Comparison of ENCODE assay signal across 16 cellular contexts in genomic region chr9:105242062-105242461, GRCh38. TPM values are rescaled to one million over a fixed set of nuclear protein-coding genes. Genes with fewer than 3 reads are reported as not detected.
DNase-seq lines count a peak whose midpoint lies in the region; ATAC-seq and TF ChIP-seq lines count a peak whose summit lies in the region.
"Had no signal": no experiment of that assay in that cellular context is flagged by ENCODE, and none has a peak within 500 bp of the region (broad histone marks: within the 10 kb centered on the region; RNA-seq: fewer than 3 reads in every experiment).

No MANE protein-coding gene starts in this region.

- POLR2A ChIA-PET in WTC11 (lab: Charles Lee) = no interaction called here

- H3K4me1 ChIP-seq in HAP-1 (peaks cover 29% of the 10 kb centered on the region), iPS-18a (ENCODE audit: control insufficient read depth, low read depth, low read length) (peaks cover 42% of the 10 kb centered on the region), smooth muscle cell (ENCODE audit: low read depth) (peaks cover 36% of the 10 kb centered on the region)

- CTCF ChIA-PET in WTC11 (lab: Charles Lee) = interaction anchor here (0.6 to 1.5 kb wide), 4 partner anchors 11 to 498 kb away, joined by 3 to 5 read pairs (median 3); no protein-coding TSS in a partner anchor

- DNase-seq in HAP-1 (ENCODE audit: low spot score in 2 of 2) (peak; percentile 64 to 76), WTC11 (ENCODE audit: low spot score) (no peak), smooth muscle cell (lab: John Stamatoyannopoulos, UW; ENCODE audit: unreplicated experiment) (no peak), cortex of kidney (lab: John Stamatoyannopoulos, UW) (no peak), GOT3 (lab: John Stamatoyannopoulos, UW) (no peak), amniotic stem cell (lab: John Stamatoyannopoulos, UW) (no peak)
- DNase-seq in stimulated activated naive CD8-positive, alpha-beta T cell treated with anti-CD3 and anti-CD28 coated beads, Interleukin-15, Interleukin-2, amounts not matched to agents 100 U/mL and 50 U/mL, for 24 hours = no peak
- DNase-seq: activated naive CD4-positive, alpha-beta T cell treated with Interleukin-2 at 50 U/mL for 16 hours; CD8-positive, alpha-beta memory T cell; GF-D8; midbrain; NCI-H2081; NK-92 treated with Interleukin-12 subunit alpha and Interleukin-12 subunit beta, amount 100 ng/mL, for 24 hours; stimulated activated CD4-positive, alpha-beta T cell treated with anti-CD3 and anti-CD28 coated beads, Interleukin-4, amount 100 ng/mL, for 24 hours; stimulated activated naive B cell treated with anti-CD40 and anti-IgM and Interleukin-4, amounts not matched to agents 10 μg/mL and 1 μg/mL and 100 μg/mL, for 72 hours had no signal

- peaks cover 16% of the 10 kb centered on the region for H3F3A ChIP-seq in smooth muscle cell (ENCODE audit: low read depth)

- peak overlapping the region; percentile 80 for H3K4me2 ChIP-seq in smooth muscle cell

- TF ChIP-seq CTCF in WTC11 (IDR thresholded peaks at IDR 0.05) (no peak), smooth muscle cell (IDR thresholded peaks at IDR 0.05; ENCODE audit: borderline replicate concordance, insufficient read depth, poor library complexity, severe bottlenecking) (no peak)

- H3K27me3 ChIP-seq in HAP-1 (ENCODE audit: low read depth) (no peaks in the 10 kb centered on the region), iPS-18a (ENCODE audit: control insufficient read depth, insufficient read depth, low read length) (no peaks in the 10 kb centered on the region), smooth muscle cell (ENCODE audit: low read depth) (no peaks in the 10 kb centered on the region)

- H3K4me3 Mint-ChIP-seq in WTC11 = peak overlapping the region; percentile 47
- H3K4me3 Mint-ChIP-seq: stimulated activated naive B cell treated with anti-CD40 and anti-IgM and Interleukin-4, amounts not matched to agents 10 μg/mL and 1 μg/mL and 100 μg/mL, for 72 hours had no signal

- H3K9ac ChIP-seq in iPS-18a (ENCODE audit: low read length) (no peak overlapping the region), smooth muscle cell (ENCODE audit: low read depth) (no peak overlapping the region)

- H3K9me3 ChIP-seq in HAP-1 (no peaks in the 10 kb centered on the region), iPS-18a (ENCODE audit: control insufficient read depth, low read depth, low read length) (no peaks in the 10 kb centered on the region), smooth muscle cell (replicated peaks; ENCODE audit: low read depth) (no peaks in the 10 kb centered on the region)

- H3K4me3 ChIP-seq in HAP-1 (peak overlapping the region; percentile 0; the same call in 1 of the 2 replicates), iPS-18a (ENCODE audit: low read length) (peak overlapping the region; percentile 8), smooth muscle cell (peak overlapping the region; percentile 78)

- H3K27ac Mint-ChIP-seq in WTC11 = peak overlapping the region; percentile 89
- H3K27ac Mint-ChIP-seq: stimulated activated naive B cell treated with anti-CD40 and anti-IgM and Interleukin-4, amounts not matched to agents 10 μg/mL and 1 μg/mL and 100 μg/mL, for 72 hours had no signal

- H3K27ac ChIP-seq in iPS-18a (ENCODE audit: low read length) (no peak overlapping the region), smooth muscle cell (ENCODE audit: low read depth) (no peak overlapping the region)

- H3K36me3 Mint-ChIP-seq in WTC11 = no peaks in the 10 kb centered on the region
- H3K36me3 Mint-ChIP-seq: stimulated activated naive B cell treated with anti-CD40 and anti-IgM and Interleukin-4, amounts not matched to agents 10 μg/mL and 1 μg/mL and 100 μg/mL, for 72 hours had no signal

- peaks cover 9% of the 10 kb centered on the region for H3K79me2 ChIP-seq in smooth muscle cell (ENCODE audit: low read depth)

- no peaks in the 10 kb centered on the region for H3K27me3 Mint-ChIP-seq in WTC11 (ENCODE audit: low read depth)
- H3K27me3 Mint-ChIP-seq: stimulated activated naive B cell treated with anti-CD40 and anti-IgM and Interleukin-4, amounts not matched to agents 10 μg/mL and 1 μg/mL and 100 μg/mL, for 72 hours had no signal

- peaks cover 9% of the 10 kb centered on the region for H4K20me1 ChIP-seq in smooth muscle cell (ENCODE audit: low read depth)

- no peaks in the 10 kb centered on the region for H3K9me3 Mint-ChIP-seq in WTC11
- H3K9me3 Mint-ChIP-seq: CD8-positive, alpha-beta memory T cell; stimulated activated naive B cell treated with anti-CD40 and anti-IgM and Interleukin-4, amounts not matched to agents 10 μg/mL and 1 μg/mL and 100 μg/mL, for 72 hours had no signal

- ATAC-seq in WTC11 = no peak
- ATAC-seq in stimulated activated naive CD8-positive, alpha-beta T cell treated with anti-CD3 and anti-CD28 coated beads, Interleukin-15, Interleukin-2, amounts not matched to agents 100 U/mL and 50 U/mL, for 24 hours = no peak
- ATAC-seq: stimulated activated naive B cell treated with anti-CD40 and anti-IgM and Interleukin-4, amounts not matched to agents 10 μg/mL and 1 μg/mL and 100 μg/mL, for 72 hours had no signal

- H3K36me3 ChIP-seq in HAP-1 (replicated peaks) (no peaks in the 10 kb centered on the region), iPS-18a (ENCODE audit: control insufficient read depth, low read depth, low read length) (no peaks in the 10 kb centered on the region), smooth muscle cell (ENCODE audit: low read depth) (no peaks in the 10 kb centered on the region)

- 22% methylated on average over 2 of the region's 2 CpGs for WGBS in smooth muscle cell (ENCODE audit: low lambda C conversion rate)

- in situ Hi-C loops in HAP-1 (cut with MboI; ENCODE audit: low sequenced_read_pairs) = no loop called here

- H2AFZ ChIP-seq in smooth muscle cell (ENCODE audit: low read depth) = peak overlapping the region; percentile 90

- peaks cover 52% of the 10 kb centered on the region for H3K4me1 Mint-ChIP-seq in WTC11

TF ChIP-seq in WTC11, 78 proteins besides CTCF, POLR2A, EP300 and RAD21 (continues in another document):
- TF ChIP-seq GRHL2 (CRISPR knock-in tag; IDR thresholded peaks at IDR 0.05; ENCODE audit: insufficient replicate concordance, severe bottlenecking) (no peak), HMGA2 (CRISPR knock-in tag; IDR thresholded peaks at IDR 0.05) (no peak), TEAD4 (CRISPR knock-in tag; IDR thresholded peaks at IDR 0.05) (no peak), ZNF263 (CRISPR knock-in tag; IDR thresholded peaks at IDR 0.05; ENCODE audit: low read depth) (no peak), TCF7 (CRISPR knock-in tag; IDR thresholded peaks at IDR 0.05; ENCODE audit: low read depth) (no peak), USF1 (CRISPR knock-in tag; IDR thresholded peaks at IDR 0.05) (no peak), IRF1 (CRISPR knock-in tag; IDR thresholded peaks at IDR 0.05) (no peak), ZBTB43 (CRISPR knock-in tag; IDR thresholded peaks at IDR 0.05) (no peak), ZNF317 (CRISPR knock-in tag; IDR thresholded peaks at IDR 0.05; ENCODE audit: borderline replicate concordance, low read depth) (no peak), NFYB (CRISPR knock-in tag; conservative IDR thresholded peaks at IDR 0.05; ENCODE audit: low read depth) (no peak), ELF4 (CRISPR knock-in tag; IDR thresholded peaks at IDR 0.05; ENCODE audit: low read depth) (no peak), PRRX2 (CRISPR knock-in tag; IDR thresholded peaks at IDR 0.05) (no peak), ZNF512 (CRISPR knock-in tag; IDR thresholded peaks at IDR 0.05; ENCODE audit: borderline replicate concordance) (no peak)

RNA-seq across cellular contexts. Expression of gene SLC44A1, which starts 2.4 kb away (rescaled TPM):
- total RNA-seq in WTC11 (2021) = 45.9 to 48.9 TPM (median 47.6 TPM) in 3 replicates
- 22.2 and 27.8 TPM in 2 replicates for total RNA-seq in smooth muscle cell
- polyA plus RNA-seq in smooth muscle cell = 10.0 and 14.0 TPM in 2 replicates

Comparison
In these comparisons a context has a peak if more than half of its experiments do, and no peak if none do; other contexts are left out.
1. DNase-seq: peak in HAP-1 (2 of 2); none in WTC11 (single experiment), smooth muscle cell (single experiment), cortex of kidney (single experiment), GOT3 (single experiment), amniotic stem cell (single experiment) and stimulated activated naive CD8-positive, alpha-beta T cell treated with anti-CD3 and anti-CD28 coated beads, Interleukin-15, Interleukin-2, amounts not matched to agents 100 U/mL and 50 U/mL, for 24 hours (single experiment).
2. H3K4me3 ChIP-seq: peak in every context shown above with its lines; median percentile 78 in smooth muscle cell; 8 in iPS-18a; 0 in HAP-1.